ENCODE assay signal across 19 cellular contexts in genomic region chr19:18468930-18469244, GRCh38. TPM values are rescaled to one million over a fixed set of nuclear protein-coding genes. Genes with fewer than 3 reads are reported as not detected.
DNase-seq lines count a peak whose midpoint lies in the region; ATAC-seq and TF ChIP-seq lines count a peak whose summit lies in the region.
"Had no signal": no experiment of that assay in that cellular context is flagged by ENCODE, and none has a peak within 500 bp of the region (broad histone marks: within the 10 kb centered on the region; RNA-seq: fewer than 3 reads in every experiment).

No MANE protein-coding gene starts in this region.

- peak overlapping the region; percentile 85 for H3K27ac Mint-ChIP-seq in central memory CD8-positive, alpha-beta T cell (ENCODE audit: low read depth)
- peak overlapping the region; percentile 95 for H3K27ac Mint-ChIP-seq in progenitor cell of endocrine pancreas
- H3K27ac Mint-ChIP-seq: activated B cell treated with CpG ODN at 0.5 μM for 24 hours, B cell had no signal

- H3K27me3 ChIP-seq in BLaER1 treated with 17β-estradiol and CSF1 and Interleukin-3, amounts not matched to agents 10 nM and 100 nM, result no peaks in the 10 kb centered on the region
- H3K27me3 ChIP-seq in right lobe of liver (no peaks in the 10 kb centered on the region), tibial nerve (no peaks in the 10 kb centered on the region), adrenal gland (no peaks in the 10 kb centered on the region), brain microvascular endothelial cell (replicated peaks) (no peaks in the 10 kb centered on the region)
- H3K27me3 ChIP-seq: gastroesophageal sphincter, SJSA1 had no signal

- H3K27me3 Mint-ChIP-seq in central memory CD8-positive, alpha-beta T cell, result no peaks in the 10 kb centered on the region
- no peaks in the 10 kb centered on the region for H3K27me3 Mint-ChIP-seq in progenitor cell of endocrine pancreas
- H3K27me3 Mint-ChIP-seq: activated B cell treated with CpG ODN at 0.5 μM for 24 hours; B cell; CD8-positive, alpha-beta memory T cell; stimulated activated naive CD8-positive, alpha-beta T cell treated with anti-CD3 and anti-CD28 coated beads, Interleukin-15, amount 100 ng/mL, for 72 hours had no signal

- H3K4me1 ChIP-seq in BLaER1 treated with 17β-estradiol and CSF1 and Interleukin-3, amounts not matched to agents 10 nM and 100 nM, result peaks cover 26 to 99% (median 62%) of the 10 kb centered on the region in 10 experiments
- peaks cover 0 to 51% (median 26%) of the 10 kb centered on the region in 4 donors for H3K4me1 ChIP-seq in right lobe of liver
- peaks cover 0 to 70% (median 32%) of the 10 kb centered on the region in 4 donors for H3K4me1 ChIP-seq in tibial nerve
- H3K4me1 ChIP-seq in adrenal gland (replicated peaks in 1 of 2), result peaks cover 22 to 54% of the 10 kb centered on the region in 2 donors

- H4K20me1 ChIP-seq in BLaER1 treated with 17β-estradiol and CSF1 and Interleukin-3, amounts not matched to agents 10 nM and 100 nM, result peaks cover 47 to 95% (median 71%) of the 10 kb centered on the region in 11 experiments

- H3K4me3 Mint-ChIP-seq in central memory CD8-positive, alpha-beta T cell, result peak overlapping the region; percentile 40
- H3K4me3 Mint-ChIP-seq in progenitor cell of endocrine pancreas (ENCODE audit: low read depth), result peak overlapping the region; percentile 9
- H3K4me3 Mint-ChIP-seq: activated B cell treated with CpG ODN at 0.5 μM for 24 hours; B cell; CD8-positive, alpha-beta memory T cell; immature natural killer cell; stimulated activated naive CD8-positive, alpha-beta T cell treated with anti-CD3 and anti-CD28 coated beads, Interleukin-15, amount 100 ng/mL, for 72 hours had no signal

- H3K9me3 Mint-ChIP-seq in central memory CD8-positive, alpha-beta T cell, result no peaks in the 10 kb centered on the region
- no peaks in the 10 kb centered on the region for H3K9me3 Mint-ChIP-seq in progenitor cell of endocrine pancreas (ENCODE audit: low read depth)
- H3K9me3 Mint-ChIP-seq: activated B cell treated with CpG ODN at 0.5 μM for 24 hours; CD8-positive, alpha-beta memory T cell; immature natural killer cell; stimulated activated naive CD8-positive, alpha-beta T cell treated with anti-CD3 and anti-CD28 coated beads, Interleukin-15, amount 100 ng/mL, for 72 hours had no signal

- peaks cover 28 to 93% (median 58%) of the 10 kb centered on the region in 11 experiments; a peak in 21 of 22 replicates for H3K36me3 ChIP-seq in BLaER1 treated with 17β-estradiol and CSF1 and Interleukin-3, amounts not matched to agents 10 nM and 100 nM
- H3K36me3 ChIP-seq in right lobe of liver (no peaks in the 10 kb centered on the region), tibial nerve (peaks cover 0 to 20% (median 0%) of the 10 kb centered on the region in 3 donors), adrenal gland (replicated peaks in 1 of 2) (peaks cover 0 to 16% of the 10 kb centered on the region in 2 donors), brain microvascular endothelial cell (replicated peaks) (peaks cover 8% of the 10 kb centered on the region)

- WGBS in right lobe of liver (ENCODE audit: insufficient coverage, low coverage, low lambda C conversion rate, missing lambda C conversion rate), result 50% methylated on average over 6 of the region's 6 CpGs
- 95 to 96% methylated on average over 6 of the region's 6 CpGs for WGBS in tibial nerve, 2 donors
- 78 to 88% (median 82%) methylated on average over 5 to 6 of the region's 6 CpGs for WGBS in adrenal gland, 4 donors

- peaks cover 44% of the 10 kb centered on the region for H3K4me1 Mint-ChIP-seq in central memory CD8-positive, alpha-beta T cell
- H3K4me1 Mint-ChIP-seq in progenitor cell of endocrine pancreas (ENCODE audit: low read depth), result peaks cover 15% of the 10 kb centered on the region

- H3K9me3 ChIP-seq in BLaER1 treated with 17β-estradiol and CSF1 and Interleukin-3, amounts not matched to agents 10 nM and 100 nM (replicated peaks in 1 of 11), result no peaks in the 10 kb centered on the region
- H3K9me3 ChIP-seq in right lobe of liver (no peaks in the 10 kb centered on the region), tibial nerve (no peaks in the 10 kb centered on the region), adrenal gland (replicated peaks in 1 of 3) (no peaks in the 10 kb centered on the region)
- H3K9me3 ChIP-seq: gastroesophageal sphincter, SJSA1 had no signal

- no peak for TF ChIP-seq EP300 in tibial nerve (IDR thresholded peaks at IDR 0.05)

- peaks cover 29% of the 10 kb centered on the region for H3K36me3 Mint-ChIP-seq in central memory CD8-positive, alpha-beta T cell (ENCODE audit: insufficient read depth)
- peaks cover 8% of the 10 kb centered on the region for H3K36me3 Mint-ChIP-seq in progenitor cell of endocrine pancreas (ENCODE audit: insufficient read depth)

- H3K4me3 ChIP-seq in BLaER1 treated with 17β-estradiol and CSF1 and Interleukin-3, amounts not matched to agents 10 nM and 100 nM, result no peak overlapping the region
- H3K4me3 ChIP-seq in right lobe of liver (no peak overlapping the region), tibial nerve (no peak overlapping the region), adrenal gland (no peak overlapping the region), brain microvascular endothelial cell (ENCODE audit: low read depth, low read length) (no peak overlapping the region)
- H3K4me3 ChIP-seq: gastroesophageal sphincter, SJSA1 had no signal

- H3K27ac ChIP-seq in BLaER1 treated with 17β-estradiol and CSF1 and Interleukin-3, amounts not matched to agents 10 nM and 100 nM, result peak overlapping the region in 7 of 11 experiments; percentile 11 to 56 (median 36); a peak in 9 of 22 replicates
- peak overlapping the region in 2 of 3 donors; percentile 40 to 67 for H3K27ac ChIP-seq in right lobe of liver
- peak overlapping the region in 2 of 4 donors; percentile 8 to 32 for H3K27ac ChIP-seq in tibial nerve
- H3K27ac ChIP-seq in adrenal gland, result no peak overlapping the region
- H3K27ac ChIP-seq in brain microvascular endothelial cell, result no peak overlapping the region
- H3K27ac ChIP-seq: SJSA1 had no signal

- no peak for ATAC-seq in central memory CD8-positive, alpha-beta T cell (replicated peaks; ENCODE audit: extremely low read depth, poor library complexity, severe bottlenecking)
- ATAC-seq in right lobe of liver, result no peak

- TF ChIP-seq POLR2A in right lobe of liver (IDR thresholded peaks at IDR 0.05), result peak; percentile 11
- no peak for TF ChIP-seq POLR2A in tibial nerve (IDR thresholded peaks at IDR 0.05)
- no peak for TF ChIP-seq POLR2A in adrenal gland (IDR thresholded peaks at IDR 0.05)

- H3K9ac ChIP-seq in BLaER1 treated with 17β-estradiol and CSF1 and Interleukin-3, amounts not matched to agents 10 nM and 100 nM, result peak overlapping the region in 8 of 11 experiments; percentile 12 to 74 (median 34); a peak in 13 of 22 replicates

- peak overlapping the region in 6 of 11 experiments; percentile 3 to 96 (median 56); a peak in 7 of 22 replicates for H3K4me2 ChIP-seq in BLaER1 treated with 17β-estradiol and CSF1 and Interleukin-3, amounts not matched to agents 10 nM and 100 nM

- intact Hi-C loops in right lobe of liver (cut with DNase I) (no loop called here), adrenal gland (cut with DNase I) (loop anchor here (5.0 to 10.0 kb wide), 4 partner anchors 46 to 456 kb away; no protein-coding TSS in a partner anchor), posterior cingulate gyrus (cut with DNase I) (loop anchor here (5.0 kb wide), 1 partner anchor 53 kb away; the partner anchor contains the start of gene ELL)

- in situ Hi-C loops in brain microvascular endothelial cell (cut with HindIII; ENCODE audit: low pct_ligation_motif_present, low sequenced_read_pairs), result no loop called here

- TF ChIP-seq CTCF in right lobe of liver (IDR thresholded peaks at IDR 0.05) (no peak), progenitor cell of endocrine pancreas (IDR thresholded peaks at IDR 0.05; ENCODE audit: unreplicated experiment) (no peak), tibial nerve (IDR thresholded peaks at IDR 0.05) (no peak), adrenal gland (IDR thresholded peaks at IDR 0.05) (no peak), brain microvascular endothelial cell (IDR thresholded peaks at IDR 0.05; ENCODE audit: low read depth, low read length, missing control alignments) (no peak)

- DNase-seq in central memory CD8-positive, alpha-beta T cell (ENCODE audit: low spot score in 2 of 2), result no peak
- DNase-seq in right lobe of liver, result no peak
- DNase-seq in progenitor cell of endocrine pancreas (ENCODE audit: low spot score, unreplicated experiment), result no peak
- DNase-seq in tibial nerve (ENCODE audit: low spot score in 2 of 2), result no peak
- DNase-seq in adrenal gland, result no peak
- no peak for DNase-seq in posterior cingulate gyrus
- DNase-seq in brain microvascular endothelial cell, result no peak
- DNase-seq: DMS 273 treated with DMSO at 0.1 percent for 48 hours, NCI-H187 treated with DMSO at 0.1 percent for 48 hours, NCI-H2171, NCI-H510A had no signal

RNA-seq across cellular contexts. Expression of gene ISYNA1, which starts 31.0 kb away (rescaled TPM):
- total RNA-seq in right lobe of liver (1 to 10 TPM; 6.5 to 8.3 (median 7.8) TPM), progenitor cell of endocrine pancreas (234 TPM in 2 replicates), tibial nerve (10 to 100 TPM; 43.5 to 82.2 (median 52.4) TPM), adrenal gland (100 to 1,000 TPM in 3 of 8 donors, 10 to 100 TPM in 5; 32.3 to 211 (median 78.7) TPM)
- 100 to 1,000 TPM in 2 of 3 donors, 1 to 10 TPM in 1; 3.2 to 313 (median 125) TPM for polyA plus RNA-seq in adrenal gland

RNA-seq across cellular contexts. Expression of gene SSBP4, which starts 49.7 kb away (rescaled TPM):
- total RNA-seq in right lobe of liver, result 10 to 100 TPM; 12.8 to 23.9 (median 15.9) TPM
- total RNA-seq in progenitor cell of endocrine pancreas, result 57.7 and 61.8 TPM in 2 replicates
- 100 to 1,000 TPM in 1 of 4 donors, 10 to 100 TPM in 3; 67.4 to 172 (median 84.2) TPM for total RNA-seq in tibial nerve
- 100 to 1,000 TPM in 1 of 8 donors, 10 to 100 TPM in 7; 38.9 to 119 (median 73.7) TPM for total RNA-seq in adrenal gland
- polyA plus RNA-seq in adrenal gland, result 100 to 1,000 TPM in 2 of 3 donors, 1 to 10 TPM in 1; 9.1 to 160 (median 136) TPM

RNA-seq across cellular contexts. Expression of gene ELL, which starts 53.0 kb away (rescaled TPM):
- total RNA-seq in right lobe of liver, result 10 to 100 TPM in 2 of 6 experiments, 1 to 10 TPM in 4; 5.3 to 11.9 (median 8.6) TPM
- 13.8 and 15.5 TPM in 2 replicates for total RNA-seq in progenitor cell of endocrine pancreas
- total RNA-seq in tibial nerve, result 10 to 100 TPM; 13.8 to 45.9 (median 26.0) TPM
- 10 to 100 TPM in 7 of 8 donors, 1 to 10 TPM in 1; 9.8 to 28.3 (median 15.2) TPM for total RNA-seq in adrenal gland
- polyA plus RNA-seq in adrenal gland, result 10 to 100 TPM in 1 of 3 donors, 1 to 10 TPM in 2; 1.8 to 14.3 (median 9.1) TPM

Comparison
In these comparisons a context has a peak if more than half of its experiments do, and no peak if none do; other contexts are left out.
1. H3K27ac ChIP-seq: peak in BLaER1 treated with 17β-estradiol and CSF1 and Interleukin-3, amounts not matched to agents 10 nM and 100 nM (7 of 11) and right lobe of liver (2 of 3); none in adrenal gland (0 of 5) and brain microvascular endothelial cell (single experiment).
2. intact Hi-C loops: an anchor here in adrenal gland (5.0 to 10.0 kb wide) and posterior cingulate gyrus (5.0 kb wide); none called in right lobe of liver.